Comparison of ENCODE assay signal across 8 cellular contexts in the genomic region with DNA sequence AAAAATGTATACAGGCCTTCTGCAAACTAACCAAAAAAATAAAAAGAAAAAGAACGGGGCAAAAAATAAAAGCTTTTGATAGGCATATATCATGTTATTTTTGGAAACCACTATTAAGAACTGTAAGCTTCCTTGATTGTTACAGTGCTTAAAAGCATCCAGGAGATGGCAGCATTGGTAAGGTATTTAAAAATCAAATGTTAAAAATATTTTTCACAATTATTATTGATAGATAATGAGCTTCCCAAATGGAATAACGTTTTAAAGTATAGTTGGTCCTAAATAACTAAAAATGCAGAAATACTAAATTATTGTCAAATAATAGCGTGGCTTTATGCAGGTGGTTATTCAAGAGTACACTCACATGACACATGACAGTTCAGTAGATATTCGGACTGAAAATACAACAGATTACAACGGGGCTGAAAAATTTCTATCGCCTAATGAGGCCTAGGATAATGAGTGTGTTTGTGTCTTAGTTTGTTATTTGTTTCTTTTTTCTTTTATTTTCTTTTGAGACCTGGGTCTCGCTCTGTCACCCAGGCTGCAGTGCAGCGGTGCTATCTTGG.
A peak's percentile ranks its signal among the peaks of the same experiment; 100 is the strongest.
DNase-seq lines count a peak whose midpoint lies in the region; ATAC-seq and TF ChIP-seq lines count a peak whose summit lies in the region.

No MANE protein-coding gene starts in this region.

- no peak overlapping the region for H3K4me3 Mint-ChIP-seq in brain

- peaks cover 3% of the 10 kb centered on the region for H3K27me3 Mint-ChIP-seq in brain

- peaks cover 0 to 15% of the 10 kb centered on the region in 2 donors for H3K4me1 ChIP-seq in left lung

- H3K27me3 ChIP-seq in left lung, result no peaks in the 10 kb centered on the region

- H3K27ac ChIP-seq in left lung, result no peak overlapping the region

- no peak overlapping the region for H3K27ac Mint-ChIP-seq in brain

- H3K9me3 Mint-ChIP-seq in brain, result peaks cover 22 to 29% (median 26%) of the 10 kb centered on the region in 5 experiments

- no peaks in the 10 kb centered on the region for H3K36me3 ChIP-seq in left lung

- peaks cover 22% of the 10 kb centered on the region for H3K36me3 Mint-ChIP-seq in brain

- peak; percentile 86 to 90 for TF ChIP-seq CTCF in brain (conservative IDR thresholded peaks at IDR 0.05)
- peak; percentile 55 to 72 for TF ChIP-seq CTCF in left lung (IDR thresholded peaks at IDR 0.05)

- H3K4me3 ChIP-seq in left lung, result no peak overlapping the region

- intact Hi-C loops in left lung (cut with DNase I), result no loop called here

- peaks cover 0 to 16% of the 10 kb centered on the region in 2 donors for H3K9me3 ChIP-seq in left lung

- ATAC-seq in left lung (peak; percentile 84), GM21381 (IDR thresholded peaks at IDR 0.05; ENCODE audit: unreplicated experiment) (no peak)

- DNase-seq in DMS53 treated with DMSO at 0.1 percent for 48 hours (lab: John Stamatoyannopoulos, UW; ENCODE audit: unreplicated experiment) (peak; percentile 55), M059J (ENCODE audit: low read depth) (peak; percentile 22), left lung (no peak), NCI-H2227 treated with DMSO at 0.1 percent for 48 hours (lab: John Stamatoyannopoulos, UW) (no peak), epidermal melanocyte (ENCODE audit: insufficient read length, low spot score) (no peak)
- DNase-seq in effector CD8-positive, alpha-beta T cell (lab: John Stamatoyannopoulos, UW), result no peak

- peaks cover 23% of the 10 kb centered on the region for H3K4me1 Mint-ChIP-seq in brain

Comparison
In these comparisons a context has a peak if more than half of its experiments do, and no peak if none do; other contexts are left out.
1. DNase-seq: peak in DMS53 treated with DMSO at 0.1 percent for 48 hours (single experiment) and M059J (single experiment); none in left lung (0 of 2), effector CD8-positive, alpha-beta T cell (single experiment), NCI-H2227 treated with DMSO at 0.1 percent for 48 hours (single experiment) and epidermal melanocyte (single experiment).